16 cellular contexts compared by ENCODE assay signal in the genomic region with DNA sequence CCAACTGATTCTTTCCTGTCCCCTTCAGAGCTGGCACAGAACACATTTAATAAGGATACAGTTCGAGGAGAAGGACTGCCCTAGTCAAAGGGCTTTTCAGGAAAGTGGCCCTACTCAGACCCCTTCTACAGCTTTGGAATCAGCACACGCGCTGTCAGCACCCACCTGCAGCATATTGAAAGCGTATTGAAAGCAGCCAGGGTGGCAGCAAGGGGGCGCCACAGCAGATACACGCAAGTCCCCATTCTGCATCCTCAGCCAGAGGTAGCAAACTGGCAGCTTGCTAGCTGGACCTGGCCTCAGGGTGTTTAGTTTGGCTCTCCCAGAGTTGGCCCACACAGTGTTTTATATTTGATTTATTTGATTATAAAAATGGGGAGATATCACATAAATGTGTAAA.
DNase-seq lines count a peak whose midpoint lies in the region; ATAC-seq and TF ChIP-seq lines count a peak whose summit lies in the region.
"Had no signal": no experiment of that assay in that cellular context is flagged by ENCODE, and none has a peak within 500 bp of the region (broad histone marks: within the 10 kb centered on the region; RNA-seq: fewer than 3 reads in every experiment).

No MANE protein-coding gene starts in this region.

- intact Hi-C loops in mammary epithelial cell (cut with micrococcal nuclease) = no loop called here

- no peak overlapping the region for H3K27ac ChIP-seq in mammary epithelial cell (ENCODE audit: insufficient read depth, low read depth, low read length)
- H3K27ac ChIP-seq: thyroid gland had no signal

- no peaks in the 10 kb centered on the region for H3K4me1 Mint-ChIP-seq in T-helper 2 cell treated with Interferon-gamma antibody and Interleukin-4, amounts not matched to agents 5 μg/mL and 100 μg/mL, for 36 hours (ENCODE audit: low read depth)
- H3K4me1 Mint-ChIP-seq: T-cell had no signal

- no peak overlapping the region for H3K4me2 ChIP-seq in mammary epithelial cell (ENCODE audit: insufficient read depth, low read depth, low read length)

- no peaks in the 10 kb centered on the region for H3K4me1 ChIP-seq in mammary epithelial cell (ENCODE audit: insufficient read depth, low read length)
- H3K4me1 ChIP-seq: Caco-2, thyroid gland had no signal

- H3K36me3 ChIP-seq in mammary epithelial cell (ENCODE audit: insufficient read depth, low read length) = no peaks in the 10 kb centered on the region
- H3K36me3 ChIP-seq: thyroid gland had no signal

- no peaks in the 10 kb centered on the region for H3K9me3 ChIP-seq in mammary epithelial cell (replicated peaks; ENCODE audit: insufficient read depth, low read length)
- H3K9me3 ChIP-seq: Caco-2, thyroid gland had no signal

- H3K27me3 ChIP-seq in mammary epithelial cell (ENCODE audit: insufficient read depth, low read length) = no peaks in the 10 kb centered on the region
- H3K27me3 ChIP-seq: thyroid gland had no signal

- DNase-seq in Daoy (ENCODE audit: low read depth) (peak; percentile 6), HFF-Myc (ENCODE audit: extremely low read depth, low read depth) (no peak), mammary epithelial cell (no peak), lung microvascular endothelial cell (ENCODE audit: low read depth in 2 of 2) (peak; percentile 19 to 36), A172 (ENCODE audit: low spot score) (no peak)
- no peak for DNase-seq in activated naive CD4-positive, alpha-beta T cell treated with anti-CD3 and anti-CD28 coated beads, Interleukin-2, amount 50 U/mL, for 16 hours
- DNase-seq in T-helper 2 cell treated with Interferon-gamma antibody and Interleukin-4, amounts not matched to agents 5 μg/mL and 100 μg/mL, for 36 hours (ENCODE audit: low spot score) = no peak
- DNase-seq: activated naive CD4-positive, alpha-beta T cell treated with Interleukin-2 at 50 U/mL for 16 hours; Caco-2; IMR-90; NCI-H1930; small intestine; T-cell; thyroid gland had no signal

- no peaks in the 10 kb centered on the region for H3K36me3 Mint-ChIP-seq in T-helper 2 cell treated with Interferon-gamma antibody and Interleukin-4, amounts not matched to agents 5 μg/mL and 100 μg/mL, for 36 hours (ENCODE audit: low read depth)

- peak; percentile 48 for TF ChIP-seq CTCF in HFF-Myc (IDR thresholded peaks at IDR 0.05; ENCODE audit: low read depth, low read length, missing control alignments)
- TF ChIP-seq CTCF in mammary epithelial cell (conservative IDR thresholded peaks at IDR 0.05 in 1 of 2, IDR thresholded peaks at IDR 0.05 in 1 of 2; ENCODE audit: extremely low read depth in 1 of 2, insufficient read depth in 1 of 2, low read depth in 1 of 2, low read length in 2 of 2) = peak; percentile 4 to 9

- 98% methylated on average over 6 of the region's 6 CpGs for whole genome bisulfite sequencing in mammary epithelial cell (ENCODE audit: low coverage, missing lambda C conversion rate)

- H3K9me3 Mint-ChIP-seq in T-helper 2 cell treated with Interferon-gamma antibody and Interleukin-4, amounts not matched to agents 5 μg/mL and 100 μg/mL, for 36 hours = no peaks in the 10 kb centered on the region

- no TSS peak for BruUV-seq in mammary epithelial cell (replicated peaks; lab: Mats Ljungman, UMichigan)

- CTCF ChIA-PET in mammary epithelial cell (lab: Charles Lee; ENCODE audit: low non-redundant PET) = no interaction called here

- in situ Hi-C loops in mammary epithelial cell (cut with MboI; ENCODE audit: low sequenced_read_pairs in 2 of 2) = no loop called here

- no peaks in the 10 kb centered on the region for H3K27me3 Mint-ChIP-seq in T-helper 2 cell treated with Interferon-gamma antibody and Interleukin-4, amounts not matched to agents 5 μg/mL and 100 μg/mL, for 36 hours (ENCODE audit: low read depth)
- H3K27me3 Mint-ChIP-seq: T-cell had no signal

- no peak overlapping the region for H3K9ac ChIP-seq in mammary epithelial cell (ENCODE audit: insufficient read depth, low read length)

- no peak overlapping the region for H2AFZ ChIP-seq in mammary epithelial cell (ENCODE audit: low read depth, low read length)

- H3K4me3 ChIP-seq in HFF-Myc (replicated peaks; ENCODE audit: low read depth, low read length) (no peak overlapping the region), mammary epithelial cell (replicated peaks in 1 of 3; ENCODE audit: insufficient read depth in 1 of 3, low read depth in 2 of 3, low read length in 3 of 3) (no peak overlapping the region)
- H3K4me3 ChIP-seq: thyroid gland had no signal

- H3K79me2 ChIP-seq in mammary epithelial cell (ENCODE audit: insufficient read depth, low read length) = no peaks in the 10 kb centered on the region

- no peak overlapping the region for H3K4me3 Mint-ChIP-seq in T-helper 2 cell treated with Interferon-gamma antibody and Interleukin-4, amounts not matched to agents 5 μg/mL and 100 μg/mL, for 36 hours
- H3K4me3 Mint-ChIP-seq: T-cell had no signal

- dilution Hi-C loops in mammary epithelial cell (cut with HindIII; ENCODE audit: low sequenced_read_pairs) = no loop called here

- H3K27ac Mint-ChIP-seq in T-helper 2 cell treated with Interferon-gamma antibody and Interleukin-4, amounts not matched to agents 5 μg/mL and 100 μg/mL, for 36 hours = no peak overlapping the region
- H3K27ac Mint-ChIP-seq: T-cell had no signal

- no peak for ATAC-seq in GM21529 (IDR thresholded peaks at IDR 0.05; ENCODE audit: unreplicated experiment)
- ATAC-seq: left lobe of liver, T-cell had no signal

- H4K20me1 ChIP-seq in mammary epithelial cell (ENCODE audit: insufficient read depth, low read length) = no peaks in the 10 kb centered on the region

Comparison
In these comparisons a context has a peak if more than half of its experiments do, and no peak if none do; other contexts are left out.
1. DNase-seq: peak in Daoy (single experiment) and lung microvascular endothelial cell (2 of 2); none in HFF-Myc (single experiment), mammary epithelial cell (single experiment), A172 (single experiment), activated naive CD4-positive, alpha-beta T cell treated with anti-CD3 and anti-CD28 coated beads, Interleukin-2, amount 50 U/mL, for 16 hours (single experiment) and T-helper 2 cell treated with Interferon-gamma antibody and Interleukin-4, amounts not matched to agents 5 μg/mL and 100 μg/mL, for 36 hours (single experiment).